In the genomic region with DNA sequence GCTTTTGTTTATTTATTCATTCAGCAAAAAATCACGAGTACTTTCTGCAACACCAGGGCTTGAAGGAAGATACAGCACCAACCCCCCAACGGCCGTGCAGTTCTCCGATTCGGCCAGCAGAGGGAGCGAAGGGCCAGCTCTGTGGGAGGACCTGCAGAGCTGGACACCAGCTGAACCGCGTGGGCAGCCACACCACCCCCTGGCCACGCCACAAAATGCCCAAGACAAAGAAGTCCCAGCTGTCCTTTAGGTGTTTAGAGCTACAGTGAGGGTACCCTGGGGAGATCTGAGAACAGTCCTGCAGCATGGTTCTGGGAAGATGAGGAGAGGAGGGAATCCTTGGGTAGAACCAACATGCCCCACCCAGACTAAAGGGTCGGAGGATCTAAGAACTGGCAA, we compare ENCODE assay signal across 8 cellular contexts.
A peak's percentile ranks its signal among the peaks of the same experiment; 100 is the strongest.
DNase-seq lines count a peak whose midpoint lies in the region; ATAC-seq and TF ChIP-seq lines count a peak whose summit lies in the region.

No MANE protein-coding gene starts in this region.

- peaks cover 8% of the 10 kb centered on the region for H3K4me1 Mint-ChIP-seq in activated naive CD8-positive, alpha-beta T cell treated with anti-CD3 and anti-CD28 coated beads, Interleukin-2, amount 50 U/mL, for 24 hours

- H3K4me1 ChIP-seq in heart left ventricle: peaks cover 0 to 19% (median 0%) of the 10 kb centered on the region in 12 donors

- H3K4me3 ChIP-seq in heart left ventricle: no peak overlapping the region

- peak; percentile 67 for ATAC-seq in GM21390 (IDR thresholded peaks at IDR 0.05; ENCODE audit: unreplicated experiment)
- peak; percentile 40 for ATAC-seq in activated naive CD8-positive, alpha-beta T cell treated with anti-CD3 and anti-CD28 coated beads, Interleukin-2, amount 50 U/mL, for 24 hours
- peak; percentile 89 to 96 (median 96) for ATAC-seq in heart left ventricle
- no peak for ATAC-seq in GM18519 (IDR thresholded peaks at IDR 0.05; ENCODE audit: low FRiP score, unreplicated experiment)

- peak; percentile 58 for DNase-seq in Caki2 (ENCODE audit: low read depth)
- peak; percentile 54 for DNase-seq in T follicular helper cell (ENCODE audit: low read depth)
- DNase-seq in activated naive CD8-positive, alpha-beta T cell treated with anti-CD3 and anti-CD28 coated beads, Interleukin-2, amount 50 U/mL, for 24 hours: peak; percentile 83
- DNase-seq in heart left ventricle: peak; percentile 80 to 92 (median 82)
- DNase-seq in renal cortical epithelial cell (ENCODE audit: low read depth): peak; percentile 48

- no peaks in the 10 kb centered on the region for H3K27me3 Mint-ChIP-seq in activated naive CD8-positive, alpha-beta T cell treated with anti-CD3 and anti-CD28 coated beads, Interleukin-2, amount 50 U/mL, for 24 hours

- H3K9me3 ChIP-seq in heart left ventricle: no peaks in the 10 kb centered on the region

- peak; percentile 98 for TF ChIP-seq CTCF in LNCAP (IDR thresholded peaks at IDR 0.05)
- TF ChIP-seq CTCF in heart left ventricle (IDR thresholded peaks at IDR 0.05): peak; percentile 97 to 99 (median 98)

- H3K4me3 Mint-ChIP-seq in activated naive CD8-positive, alpha-beta T cell treated with anti-CD3 and anti-CD28 coated beads, Interleukin-2, amount 50 U/mL, for 24 hours: no peak overlapping the region

- in situ Hi-C loops in Caki2 (cut with HindIII; ENCODE audit: low pct_unique_long_range_greater_than_20kb, low sequenced_read_pairs): no loop called here

- 6 to 9% (median 7%) methylated on average over 10 of the region's 10 CpGs for WGBS in heart left ventricle, 4 donors

- H3K36me3 ChIP-seq in heart left ventricle: no peaks in the 10 kb centered on the region

- no peaks in the 10 kb centered on the region for H3K36me3 Mint-ChIP-seq in activated naive CD8-positive, alpha-beta T cell treated with anti-CD3 and anti-CD28 coated beads, Interleukin-2, amount 50 U/mL, for 24 hours (ENCODE audit: low read depth)

- no peak overlapping the region for H3K27ac ChIP-seq in heart left ventricle

- no peak overlapping the region for H3K27ac Mint-ChIP-seq in activated naive CD8-positive, alpha-beta T cell treated with anti-CD3 and anti-CD28 coated beads, Interleukin-2, amount 50 U/mL, for 24 hours

- TF ChIP-seq POLR2A in heart left ventricle (IDR thresholded peaks at IDR 0.05): no peak

- H3K9me3 Mint-ChIP-seq in activated naive CD8-positive, alpha-beta T cell treated with anti-CD3 and anti-CD28 coated beads, Interleukin-2, amount 50 U/mL, for 24 hours: no peaks in the 10 kb centered on the region

- intact Hi-C loops in heart left ventricle (cut with DNase I): loop anchor here (1.0 to 10.0 kb wide), 8 partner anchors 82 to 434 kb away; a partner anchor contains a TSS

- H3K27me3 ChIP-seq in heart left ventricle: no peaks in the 10 kb centered on the region
